11 cellular contexts compared by ENCODE assay signal in genomic region chr18:22172594-22173049, GRCh38. TPM values are rescaled to one million over a fixed set of nuclear protein-coding genes. Genes with fewer than 3 reads are reported as not detected.
DNase-seq lines count a peak whose midpoint lies in the region; ATAC-seq and TF ChIP-seq lines count a peak whose summit lies in the region.
"Had no signal": no experiment of that assay in that cellular context is flagged by ENCODE, and none has a peak within 500 bp of the region (broad histone marks: within the 10 kb centered on the region; RNA-seq: fewer than 3 reads in every experiment).

No MANE protein-coding gene starts in this region.

- no peak for TF ChIP-seq CTCF in upper lobe of left lung (IDR thresholded peaks at IDR 0.05)

- H3K9me3 Mint-ChIP-seq in activated naive CD4-positive, alpha-beta T cell treated with anti-CD3 and anti-CD28 coated beads, Interleukin-2, amount 10 ng/mL, durations not matched to agents 7 days and 5 days, result no peaks in the 10 kb centered on the region
- H3K9me3 Mint-ChIP-seq in activated naive CD4-positive, alpha-beta T cell treated with anti-CD3 and anti-CD28 coated beads for 36 hours, result no peaks in the 10 kb centered on the region
- H3K9me3 Mint-ChIP-seq: activated CD4-positive, alpha-beta T cell treated with anti-CD3 and anti-CD28 coated beads, Interleukin-2, amount 10 ng/mL, durations not matched to agents 7 days and 5 days had no signal

- H3K4me3 Mint-ChIP-seq in activated naive CD4-positive, alpha-beta T cell treated with anti-CD3 and anti-CD28 coated beads, Interleukin-2, amount 10 ng/mL, durations not matched to agents 7 days and 5 days, result no peak overlapping the region
- H3K4me3 Mint-ChIP-seq in activated naive CD4-positive, alpha-beta T cell treated with anti-CD3 and anti-CD28 coated beads for 36 hours, result no peak overlapping the region
- H3K4me3 Mint-ChIP-seq: activated CD4-positive, alpha-beta T cell treated with anti-CD3 and anti-CD28 coated beads, Interleukin-2, amount 10 ng/mL, durations not matched to agents 7 days and 5 days had no signal

- no peak for TF ChIP-seq EP300 in upper lobe of left lung (IDR thresholded peaks at IDR 0.05)

- H3K9ac ChIP-seq in endocrine pancreas (ENCODE audit: control insufficient read depth, insufficient read depth, low read length) (peak overlapping the region; percentile 10), mucosa of stomach (ENCODE audit: low read length) (peak overlapping the region; percentile 87)

- H3K36me3 ChIP-seq in endocrine pancreas (ENCODE audit: control insufficient read depth, insufficient read depth, low read length) (no peaks in the 10 kb centered on the region), mucosa of stomach (ENCODE audit: control insufficient read depth, insufficient read depth, low read length) (peaks cover 29% of the 10 kb centered on the region), upper lobe of left lung (peaks cover 0 to 14% (median 3%) of the 10 kb centered on the region in 4 donors)

- 52 to 56% methylated on average over 7 of the region's 7 CpGs for WGBS in upper lobe of left lung, 2 donors

- peaks cover 88% of the 10 kb centered on the region for H3K27me3 Mint-ChIP-seq in activated naive CD4-positive, alpha-beta T cell treated with anti-CD3 and anti-CD28 coated beads, Interleukin-2, amount 10 ng/mL, durations not matched to agents 7 days and 5 days
- H3K27me3 Mint-ChIP-seq in activated naive CD4-positive, alpha-beta T cell treated with anti-CD3 and anti-CD28 coated beads for 36 hours (ENCODE audit: low read depth), result peaks cover 67% of the 10 kb centered on the region

- intact Hi-C loops in activated naive CD4-positive, alpha-beta T cell treated with anti-CD3 and anti-CD28 coated beads for 36 hours (cut with micrococcal nuclease), result no loop called here

- H3K4me1 ChIP-seq in endocrine pancreas (ENCODE audit: control insufficient read depth, insufficient read depth, low read length) (peaks cover 8% of the 10 kb centered on the region), mucosa of stomach (ENCODE audit: control insufficient read depth, insufficient read depth, low read length) (no peaks in the 10 kb centered on the region), upper lobe of left lung (peaks cover 9 to 65% (median 26%) of the 10 kb centered on the region in 4 donors)

- DNase-seq in activated naive CD4-positive, alpha-beta T cell treated with anti-CD3 and anti-CD28 coated beads, Interleukin-2, amount 10 ng/mL, durations not matched to agents 7 days and 5 days, result no peak
- DNase-seq in activated naive CD4-positive, alpha-beta T cell treated with anti-CD3 and anti-CD28 coated beads for 36 hours, result no peak
- DNase-seq in upper lobe of left lung, result peak in 1 of 2 donors; percentile 76
- DNase-seq in NCI-H2171 treated with DMSO at 0.1 percent for 48 hours (lab: John Stamatoyannopoulos, UW), result no peak
- no peak for DNase-seq in iPS-NIHi7 (ENCODE audit: extremely low spot score)
- DNase-seq: activated CD4-positive, alpha-beta T cell treated with anti-CD3 and anti-CD28 coated beads, Interleukin-2, amount 10 ng/mL, durations not matched to agents 7 days and 5 days; GOT3; NCI-H82 had no signal

- H3K9me3 ChIP-seq in endocrine pancreas (ENCODE audit: control insufficient read depth, low read length), result no peaks in the 10 kb centered on the region
- H3K9me3 ChIP-seq in mucosa of stomach (ENCODE audit: control insufficient read depth, low read length), result no peaks in the 10 kb centered on the region
- H3K9me3 ChIP-seq in upper lobe of left lung, result no peaks in the 10 kb centered on the region

- peak overlapping the region; percentile 55 for H3K4me3 ChIP-seq in endocrine pancreas (ENCODE audit: control insufficient read depth, insufficient read depth, low read length)
- H3K4me3 ChIP-seq in mucosa of stomach (ENCODE audit: low read length), result peak overlapping the region; percentile 57
- peak overlapping the region; percentile 40 to 78 (median 72) for H3K4me3 ChIP-seq in upper lobe of left lung

- no peak for TF ChIP-seq POLR2A in upper lobe of left lung (IDR thresholded peaks at IDR 0.05)

- H3K36me3 Mint-ChIP-seq in activated naive CD4-positive, alpha-beta T cell treated with anti-CD3 and anti-CD28 coated beads, Interleukin-2, amount 10 ng/mL, durations not matched to agents 7 days and 5 days, result peaks cover 8% of the 10 kb centered on the region
- no peaks in the 10 kb centered on the region for H3K36me3 Mint-ChIP-seq in activated naive CD4-positive, alpha-beta T cell treated with anti-CD3 and anti-CD28 coated beads for 36 hours (ENCODE audit: low read depth)

- no peaks in the 10 kb centered on the region for H3K27me3 ChIP-seq in endocrine pancreas (ENCODE audit: control insufficient read depth, insufficient read depth, low read length)
- peaks cover 13% of the 10 kb centered on the region for H3K27me3 ChIP-seq in mucosa of stomach (ENCODE audit: control insufficient read depth, insufficient read depth, low read length)
- peaks cover 0 to 18% (median 5%) of the 10 kb centered on the region in 4 donors for H3K27me3 ChIP-seq in upper lobe of left lung

- CTCF ChIA-PET in activated naive CD4-positive, alpha-beta T cell treated with anti-CD3 and anti-CD28 coated beads, Interleukin-2, amount 10 ng/mL, durations not matched to agents 7 days and 5 days (lab: Charles Lee), result no interaction called here
- CTCF ChIA-PET in activated naive CD4-positive, alpha-beta T cell treated with anti-CD3 and anti-CD28 coated beads for 36 hours (lab: Charles Lee), result no interaction called here

- H3K4me1 Mint-ChIP-seq in activated naive CD4-positive, alpha-beta T cell treated with anti-CD3 and anti-CD28 coated beads, Interleukin-2, amount 10 ng/mL, durations not matched to agents 7 days and 5 days, result peaks cover 20% of the 10 kb centered on the region
- H3K4me1 Mint-ChIP-seq in activated naive CD4-positive, alpha-beta T cell treated with anti-CD3 and anti-CD28 coated beads for 36 hours (ENCODE audit: low read depth), result peaks cover 21% of the 10 kb centered on the region

- peak overlapping the region; percentile 94 to 98 (median 97) for H3K27ac ChIP-seq in upper lobe of left lung

- ATAC-seq in upper lobe of left lung (ENCODE audit: low FRiP score in 2 of 2) (no peak), GM19463 (IDR thresholded peaks at IDR 0.05; ENCODE audit: unreplicated experiment) (no peak)

- H3K27ac Mint-ChIP-seq in activated naive CD4-positive, alpha-beta T cell treated with anti-CD3 and anti-CD28 coated beads, Interleukin-2, amount 10 ng/mL, durations not matched to agents 7 days and 5 days, result peak overlapping the region; percentile 28
- H3K27ac Mint-ChIP-seq in activated naive CD4-positive, alpha-beta T cell treated with anti-CD3 and anti-CD28 coated beads for 36 hours, result no peak overlapping the region
- H3K27ac Mint-ChIP-seq: activated CD4-positive, alpha-beta T cell treated with anti-CD3 and anti-CD28 coated beads, Interleukin-2, amount 10 ng/mL, durations not matched to agents 7 days and 5 days had no signal

RNA-seq across cellular contexts. Expression of gene GATA6, which starts 3.2 kb away (rescaled TPM):
- total RNA-seq in activated naive CD4-positive, alpha-beta T cell treated with anti-CD3 and anti-CD28 coated beads for 36 hours, result not detected
- total RNA-seq in upper lobe of left lung, result 10 to 100 TPM; 29.7 to 52.8 (median 41.4) TPM
- total RNA-seq: activated CD4-positive, alpha-beta T cell treated with anti-CD3 and anti-CD28 coated beads, Interleukin-2, amount 10 ng/mL, durations not matched to agents 7 days and 5 days had no signal

Comparison
In these comparisons a context has a peak if more than half of its experiments do, and no peak if none do; other contexts are left out.
1. RNA of gene GATA6, which starts 3.2 kb away (total RNA-seq): 29.7 to 52.8 TPM in upper lobe of left lung; not detected in activated naive CD4-positive, alpha-beta T cell treated with anti-CD3 and anti-CD28 coated beads for 36 hours; every median in the first group is over 10 times any median in the second.
2. Peak in every context shown above with its lines, with median percentiles within 50 percentile points of each other: H3K4me3 ChIP-seq.